8 cellular contexts compared by ENCODE assay signal in genomic region chr6:37500294-37500608, GRCh38. TPM values are rescaled to one million over a fixed set of nuclear protein-coding genes. Genes with fewer than 3 reads are reported as not detected.
DNase-seq lines count a peak whose midpoint lies in the region; ATAC-seq and TF ChIP-seq lines count a peak whose summit lies in the region.

No MANE protein-coding gene starts in this region.

- no peak for DNase-seq in WTC11 (ENCODE audit: low spot score)
- no peak for DNase-seq in hepatocyte (ENCODE audit: low spot score)
- DNase-seq in ecto neural progenitor cell (ENCODE audit: low spot score): no peak
- no peak for DNase-seq in testis
- DNase-seq in activated effector memory CD4-positive, alpha-beta T cell treated with Interleukin-2 at 50 U/mL for 16 hours: no peak

- H3K36me3 Mint-ChIP-seq in WTC11: no peaks in the 10 kb centered on the region

- ATAC-seq in WTC11: no peak
- no peak for ATAC-seq in HG02610 (IDR thresholded peaks at IDR 0.05; ENCODE audit: unreplicated experiment)

- H3K9me2 ChIP-seq in hepatocyte (replicated peaks; ENCODE audit: insufficient read depth): no peaks in the 10 kb centered on the region

- WGBS in hepatocyte (ENCODE audit: low lambda C conversion rate, missing lambda C conversion rate): 72% methylated on average over 4 of the region's 4 CpGs
- 66% methylated on average over 4 of the region's 4 CpGs for WGBS in testis, 2 donors

- H2AFZ ChIP-seq in hepatocyte: peak overlapping the region; percentile 42

- TF ChIP-seq CTCF in HEK293 (tag by site-specific recombination; IDR thresholded peaks at IDR 0.05) (no peak), WTC11 (IDR thresholded peaks at IDR 0.05) (no peak), hepatocyte (IDR thresholded peaks at IDR 0.05; ENCODE audit: poor library complexity) (no peak), testis (IDR thresholded peaks at IDR 0.05) (no peak)

- H3K27ac Mint-ChIP-seq in WTC11: peak overlapping the region; percentile 94

- no peaks in the 10 kb centered on the region for H3K4me1 ChIP-seq in HEK293 (ENCODE audit: control insufficient read depth, insufficient read depth, low read length)
- H3K4me1 ChIP-seq in hepatocyte (ENCODE audit: insufficient read depth): peaks cover 3% of the 10 kb centered on the region
- peaks cover 8 to 13% (median 10%) of the 10 kb centered on the region in 3 donors for H3K4me1 ChIP-seq in skeletal muscle tissue (ENCODE audit: control insufficient read depth in 3 of 3, insufficient read depth in 3 of 3, low read length in 3 of 3)
- H3K4me1 ChIP-seq in testis: peaks cover 4% of the 10 kb centered on the region

- no peaks in the 10 kb centered on the region for H3K27me3 ChIP-seq in hepatocyte
- peaks cover 0 to under 1% (median 0%) of the 10 kb centered on the region in 3 donors for H3K27me3 ChIP-seq in skeletal muscle tissue (ENCODE audit: control insufficient read depth in 3 of 3, insufficient read depth in 3 of 3, low read length in 3 of 3)
- no peaks in the 10 kb centered on the region for H3K27me3 ChIP-seq in testis

- H3K4me2 ChIP-seq in hepatocyte: peak overlapping the region; percentile 73

- H3K9me3 ChIP-seq in HEK293 (ENCODE audit: control insufficient read depth, insufficient read depth, low read depth, low read length) (no peaks in the 10 kb centered on the region), hepatocyte (ENCODE audit: low read depth) (no peaks in the 10 kb centered on the region), skeletal muscle tissue (ENCODE audit: control insufficient read depth in 3 of 3, low read length in 3 of 3) (no peaks in the 10 kb centered on the region), testis (no peaks in the 10 kb centered on the region)

- no peak overlapping the region for H3K9ac ChIP-seq in skeletal muscle tissue (ENCODE audit: low read depth in 1 of 3, low read length in 3 of 3)

- CTCF ChIA-PET in HEK293 (lab: Yijun Ruan, JAX) (interaction anchor here (0.6 to 1.1 kb wide), 3 partner anchors 9 to 108 kb away, joined by 3 to 4 read pairs (median 3); no protein-coding TSS in a partner anchor), WTC11 (lab: Charles Lee) (interaction anchor here (0.6 to 3.7 kb wide), 18 partner anchors 8 to 1276 kb away, joined by 3 to 22 read pairs (median 4); no protein-coding TSS in a partner anchor)

- H3K36me3 ChIP-seq in HEK293 (ENCODE audit: control insufficient read depth in 2 of 2, insufficient read depth in 1 of 2, low read length in 2 of 2) (no peaks in the 10 kb centered on the region), hepatocyte (replicated peaks; ENCODE audit: insufficient read depth, low read depth) (no peaks in the 10 kb centered on the region), skeletal muscle tissue (ENCODE audit: control insufficient read depth in 3 of 3, insufficient read depth in 3 of 3, low read length in 3 of 3) (no peaks in the 10 kb centered on the region), testis (ENCODE audit: low read depth, missing control alignments) (no peaks in the 10 kb centered on the region)

- peaks cover 11% of the 10 kb centered on the region for H3K9me3 Mint-ChIP-seq in WTC11

- H3K4me3 Mint-ChIP-seq in WTC11: peak overlapping the region; percentile 93

- peaks cover 3% of the 10 kb centered on the region for H3K79me2 ChIP-seq in hepatocyte

- H3K4me3 ChIP-seq in HEK293 (ENCODE audit: low read depth, low read length) (no peak overlapping the region), hepatocyte (no peak overlapping the region), skeletal muscle tissue (ENCODE audit: low read length in 3 of 3) (peak overlapping the region; percentile 84 to 93 (median 91)), testis (peak overlapping the region in 1 of 2 donors; percentile 75)

- POLR2A ChIA-PET in HEK293 (lab: Yijun Ruan, JAX) (interaction anchor here (1.3 to 1.4 kb wide), 2 partner anchors 9 to 67 kb away, joined by 5 to 10 read pairs; partner anchors contain the start of gene CMTR1), WTC11 (lab: Charles Lee) (interaction anchor here (0.7 to 1.2 kb wide), 4 partner anchors 8 to 159 kb away, joined by 3 to 5 read pairs (median 4); no protein-coding TSS in a partner anchor)

- H3K4me1 Mint-ChIP-seq in WTC11: peaks cover 38% of the 10 kb centered on the region

- intact Hi-C loops in testis (cut with DNase I; ENCODE audit: low total_unique reads): no loop called here

- peaks cover 15% of the 10 kb centered on the region for H3K27me3 Mint-ChIP-seq in WTC11 (ENCODE audit: low read depth)

- H3K27ac ChIP-seq in HEK293 (ENCODE audit: extremely low read depth, low read depth, low read length) (no peak overlapping the region; the same call in 1 of the 2 replicates), hepatocyte (no peak overlapping the region), skeletal muscle tissue (ENCODE audit: low read depth, low read length) (no peak overlapping the region), testis (peak overlapping the region in 1 of 2 donors; percentile 62)

- TF ChIP-seq POLR2A in testis (IDR thresholded peaks at IDR 0.05): no peak

- no peaks in the 10 kb centered on the region for H4K20me1 ChIP-seq in hepatocyte (ENCODE audit: insufficient read depth, poor library complexity, severe bottlenecking)

TF ChIP-seq in HEK293, 187 proteins besides CTCF, POLR2A, EP300 and RAD21:
- TF ChIP-seq ZNF596 (tag by site-specific recombination; IDR thresholded peaks at IDR 0.05) (no peak), ZNF324 (tag by site-specific recombination; IDR thresholded peaks at IDR 0.05) (0 out of 2 replicates have a peak, but pooled peaks have one; percentile 7)

TF ChIP-seq in WTC11, 78 proteins besides CTCF, POLR2A, EP300 and RAD21:
- TF ChIP-seq ZBTB21 (CRISPR knock-in tag; IDR thresholded peaks at IDR 0.05; ENCODE audit: borderline replicate concordance) (no peak), JAZF1 (CRISPR knock-in tag; IDR thresholded peaks at IDR 0.05) (no peak), RELA (CRISPR knock-in tag; IDR thresholded peaks at IDR 0.05; ENCODE audit: borderline replicate concordance) (no peak), GRHL2 (CRISPR knock-in tag; IDR thresholded peaks at IDR 0.05; ENCODE audit: insufficient replicate concordance, severe bottlenecking) (no peak)

RNA-seq across cellular contexts. Expression of gene CCDC167, which starts 0.6 kb away (rescaled TPM):
- total RNA-seq in WTC11 (2021) (19.1 to 21.6 TPM (median 19.9 TPM) in 3 replicates), hepatocyte (17.8 and 32.5 TPM in 2 replicates), skeletal muscle tissue (16.2 TPM), testis (10 to 100 TPM; 65.4 to 73.5 TPM)
- polyA plus RNA-seq in hepatocyte (60.5 and 66.1 TPM in 2 replicates), testis (ENCODE audit: insufficient read depth, low read depth, low replicate concordance) (65.2 TPM)

Comparison
In these comparisons a context has a peak if more than half of its experiments do, and no peak if none do; other contexts are left out.
1. H3K4me3 ChIP-seq: peak in skeletal muscle tissue (3 of 3); none in HEK293 (single experiment) and hepatocyte (single experiment).